Comparison of ENCODE assay signal across 16 cellular contexts in the genomic region with DNA sequence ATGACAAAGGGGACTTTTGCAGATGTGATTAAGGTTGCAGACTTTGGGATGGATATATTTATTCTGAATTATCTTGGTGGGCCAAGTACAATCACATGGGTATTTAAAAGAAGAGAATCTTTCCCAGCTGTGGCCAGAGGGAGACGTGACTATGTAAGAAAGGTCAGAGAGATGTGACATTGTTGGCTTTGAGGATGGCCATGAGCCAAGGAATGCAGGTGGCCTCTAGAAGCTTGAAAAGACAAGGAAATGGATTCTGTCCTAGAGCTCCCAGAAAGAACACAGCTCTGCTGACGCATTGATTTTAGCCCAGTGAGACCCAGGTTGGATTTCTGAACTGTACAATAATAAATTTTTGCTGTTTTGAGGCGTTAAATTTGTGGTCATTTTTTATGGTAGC.
DNase-seq lines count a peak whose midpoint lies in the region; ATAC-seq and TF ChIP-seq lines count a peak whose summit lies in the region.
"Had no signal": no experiment of that assay in that cellular context is flagged by ENCODE, and none has a peak within 500 bp of the region (broad histone marks: within the 10 kb centered on the region; RNA-seq: fewer than 3 reads in every experiment).

No MANE protein-coding gene starts in this region.

- H3K4me1 ChIP-seq in heart right ventricle: peaks cover 2 to 65% (median 41%) of the 10 kb centered on the region in 9 donors

- intact Hi-C loops in heart right ventricle (cut with DNase I): loop anchor here in 6 of 10 donors (5.0 to 10.0 kb wide), 6 partner anchors 199 to 619 kb away; a partner anchor contains a TSS

- no peaks in the 10 kb centered on the region for H3K9me3 ChIP-seq in heart right ventricle

- no peaks in the 10 kb centered on the region for H3K27me3 Mint-ChIP-seq in immature natural killer cell (ENCODE audit: low read depth in 3 of 3)
- H3K27me3 Mint-ChIP-seq: activated CD4-positive, alpha-beta T cell treated with anti-CD3 and anti-CD28 coated beads, Interleukin-2, amount 10 ng/mL, durations not matched to agents 7 days and 5 days had no signal

- H3K36me3 ChIP-seq in heart right ventricle: no peaks in the 10 kb centered on the region
- H3K36me3 ChIP-seq: BLaER1 had no signal

- ATAC-seq in heart right ventricle: peak; percentile 35 to 83 (median 68)
- ATAC-seq: activated T-cell treated with anti-CD3 and anti-CD28 coated beads, Interleukin-2, amount 50 U/mL, for 72 hours had no signal

- WGBS in heart right ventricle, 2 donors: 34 to 36% methylated on average over 3 of the region's 3 CpGs

- H3K27ac ChIP-seq in heart right ventricle: peak overlapping the region in 5 of 10 donors; percentile 6 to 54 (median 17)
- H3K27ac ChIP-seq: BLaER1, GM23248, RWPE1 had no signal

- DNase-seq in H4 (ENCODE audit: low spot score): peak; percentile 48
- peak; percentile 56 for DNase-seq in NCI-H69 (lab: John Stamatoyannopoulos, UW)
- DNase-seq in heart right ventricle: peak in 1 of 2 donors; percentile 69
- DNase-seq in renal cortical epithelial cell (ENCODE audit: low read depth): peak; percentile 86
- DNase-seq in NCI-H510A treated with DMSO at 0.1 percent for 48 hours (lab: John Stamatoyannopoulos, UW): no peak
- no peak for DNase-seq in activated CD8-positive, alpha-beta memory T cell treated with anti-CD3 and anti-CD28 coated beads for 24 hours
- DNase-seq in immature natural killer cell: no peak
- no peak for DNase-seq in NCI-H1436 treated with DMSO at 0.1 percent for 48 hours (lab: John Stamatoyannopoulos, UW)
- DNase-seq: activated CD4-positive, alpha-beta T cell treated with anti-CD3 and anti-CD28 coated beads, Interleukin-2, amount 10 ng/mL, durations not matched to agents 7 days and 5 days; activated T-cell treated with anti-CD3 and anti-CD28 coated beads, Interleukin-2, amount 50 U/mL, for 72 hours; GM23248; stimulated activated CD4-positive, alpha-beta T cell treated with anti-CD3 and anti-CD28 coated beads, Interleukin-2, amount 100 ng/mL, for 48 hours had no signal

- H3K27me3 ChIP-seq in heart right ventricle: no peaks in the 10 kb centered on the region
- H3K27me3 ChIP-seq: BLaER1 had no signal

- H3K27ac Mint-ChIP-seq in immature natural killer cell: no peak overlapping the region
- H3K27ac Mint-ChIP-seq: activated CD4-positive, alpha-beta T cell treated with anti-CD3 and anti-CD28 coated beads, Interleukin-2, amount 10 ng/mL, durations not matched to agents 7 days and 5 days; activated T-cell treated with anti-CD3 and anti-CD28 coated beads, Interleukin-2, amount 50 U/mL, for 72 hours; dendritic cell treated with granulocyte-macrophage colony-stimulating factor and Interleukin-4, amounts not matched to agents 40 ng/mL and 50 ng/mL, for 4 days; T-helper 2 cell treated with Interferon-gamma antibody and Interleukin-4, amounts not matched to agents 5 μg/mL and 100 μg/mL, for 36 hours had no signal

- no peak overlapping the region for H3K4me3 Mint-ChIP-seq in immature natural killer cell
- H3K4me3 Mint-ChIP-seq: activated CD4-positive, alpha-beta T cell treated with anti-CD3 and anti-CD28 coated beads, Interleukin-2, amount 10 ng/mL, durations not matched to agents 7 days and 5 days; activated T-cell treated with anti-CD3 and anti-CD28 coated beads, Interleukin-2, amount 50 U/mL, for 72 hours; dendritic cell treated with granulocyte-macrophage colony-stimulating factor and Interleukin-4, amounts not matched to agents 40 ng/mL and 50 ng/mL, for 4 days; T-helper 2 cell treated with Interferon-gamma antibody and Interleukin-4, amounts not matched to agents 5 μg/mL and 100 μg/mL, for 36 hours had no signal

- H3K36me3 Mint-ChIP-seq in immature natural killer cell: no peaks in the 10 kb centered on the region

- TF ChIP-seq CTCF in heart right ventricle (IDR thresholded peaks at IDR 0.05): no peak

- H3K9me3 Mint-ChIP-seq in immature natural killer cell: no peaks in the 10 kb centered on the region
- H3K9me3 Mint-ChIP-seq: activated CD4-positive, alpha-beta T cell treated with anti-CD3 and anti-CD28 coated beads, Interleukin-2, amount 10 ng/mL, durations not matched to agents 7 days and 5 days; activated T-cell treated with anti-CD3 and anti-CD28 coated beads, Interleukin-2, amount 50 U/mL, for 72 hours; T-helper 2 cell treated with Interferon-gamma antibody and Interleukin-4, amounts not matched to agents 5 μg/mL and 100 μg/mL, for 36 hours had no signal

- no peak overlapping the region for H3K4me3 ChIP-seq in heart right ventricle
- H3K4me3 ChIP-seq: BLaER1, GM23248 had no signal

- no peaks in the 10 kb centered on the region for H3K4me1 Mint-ChIP-seq in immature natural killer cell

Comparison
In these comparisons a context has a peak if more than half of its experiments do, and no peak if none do; other contexts are left out.
1. DNase-seq: peak in H4 (single experiment), NCI-H69 (single experiment) and renal cortical epithelial cell (single experiment); none in NCI-H510A treated with DMSO at 0.1 percent for 48 hours (single experiment), activated CD8-positive, alpha-beta memory T cell treated with anti-CD3 and anti-CD28 coated beads for 24 hours (single experiment), immature natural killer cell (0 of 3) and NCI-H1436 treated with DMSO at 0.1 percent for 48 hours (single experiment).